Comparison of ENCODE assay signal across 24 cellular contexts in genomic region chr4:87916636-87917035, GRCh38. TPM values are rescaled to one million over a fixed set of nuclear protein-coding genes. Genes with fewer than 3 reads are reported as not detected.
DNase-seq lines count a peak whose midpoint lies in the region; ATAC-seq, FAIRE-seq and TF ChIP-seq lines count a peak whose summit lies in the region.
"Had no signal": no experiment of that assay in that cellular context is flagged by ENCODE, and none has a peak within 500 bp of the region (broad histone marks: within the 10 kb centered on the region; RNA-seq: fewer than 3 reads in every experiment).

No MANE protein-coding gene starts in this region.

- DNase-seq in GM23338 (ENCODE audit: low spot score) (no peak), MV-4-11 (lab: John Stamatoyannopoulos, UW) (peak; percentile 3), K562 (ENCODE audit: extremely low read depth in 1 of 4, low spot score in 3 of 4) (peak in 2 of 4 experiments; percentile 5 to 7), kidney tubule cell (ENCODE audit: low spot score) (peak; percentile 34), NCI-H345 treated with DMSO at 0.1 percent for 48 hours (lab: John Stamatoyannopoulos, UW; ENCODE audit: unreplicated experiment) (no peak), testis (no peak)
- DNase-seq: activated CD4-positive, alpha-beta T cell treated with anti-CD3 and anti-CD28 coated beads, Interleukin-2, amount 50 U/mL, for 48 hours; activated CD4-positive, CD25-positive, alpha-beta regulatory T cell; activated naive CD8-positive, alpha-beta T cell treated with anti-CD3 and anti-CD28 coated beads, Interleukin-2, amount 10 ng/mL, durations not matched to agents 7 days and 5 days; effector memory CD4-positive, alpha-beta T cell; gastrocnemius medialis; NCI-H1092 treated with DMSO at 0.1 percent for 48 hours; NCI-H2029 treated with DMSO at 0.1 percent for 48 hours; NCI-H446 treated with DMSO at 0.1 percent for 48 hours; T-helper 2 cell had no signal

- 0% methylated on average over 2 of the region's 2 CpGs for WGBS in K562 (ENCODE audit: insufficient coverage, low coverage, missing lambda C conversion rate)
- 58 to 86% methylated on average over 2 of the region's 2 CpGs for WGBS in testis, 2 donors

- intact Hi-C loops in K562 (cut with micrococcal nuclease): no loop called here
- intact Hi-C loops in testis (cut with DNase I; ENCODE audit: low total_unique reads): no loop called here

- H3K36me3 Mint-ChIP-seq in GM23338 (ENCODE audit: low read depth): peaks cover under 1% of the 10 kb centered on the region; the same call in 1 of the 3 replicates
- H3K36me3 Mint-ChIP-seq: activated naive CD8-positive, alpha-beta T cell treated with anti-CD3 and anti-CD28 coated beads, Interleukin-2, amount 10 ng/mL, durations not matched to agents 7 days and 5 days had no signal

- no peak overlapping the region for H3K9ac ChIP-seq in K562 (ENCODE audit: insufficient read depth in 1 of 2, low read depth in 2 of 2, low read length in 2 of 2)
- H3K9ac ChIP-seq: BLaER1 treated with 17β-estradiol and CSF1 and Interleukin-3, amounts not matched to agents 10 nM and 100 nM had no signal

- peaks cover 2% of the 10 kb centered on the region for H3K27me3 Mint-ChIP-seq in GM23338 (ENCODE audit: insufficient read depth, low read depth, poor library complexity)

- TF ChIP-seq POLR2A in K562 (conservative IDR thresholded peaks at IDR 0.05) (no peak), testis (IDR thresholded peaks at IDR 0.05) (no peak)

- H3K36me3 ChIP-seq in GM23338 (ENCODE audit: insufficient read depth) (no peaks in the 10 kb centered on the region), K562 (ENCODE audit: control insufficient read depth, insufficient read depth, low read length) (no peaks in the 10 kb centered on the region), testis (ENCODE audit: low read depth, missing control alignments) (no peaks in the 10 kb centered on the region)
- H3K36me3 ChIP-seq: BLaER1 treated with 17β-estradiol and CSF1 and Interleukin-3, amounts not matched to agents 10 nM and 100 nM; esophagus muscularis mucosa; gastrocnemius medialis had no signal

- no peaks in the 10 kb centered on the region for H3K27me3 ChIP-seq in GM23338 (ENCODE audit: insufficient read depth)
- H3K27me3 ChIP-seq in K562 (ENCODE audit: control insufficient read depth in 2 of 2, insufficient read depth in 2 of 2, low read length in 2 of 2): no peaks in the 10 kb centered on the region; a peak in 1 of 5 replicates
- H3K27me3 ChIP-seq in testis: no peaks in the 10 kb centered on the region
- H3K27me3 ChIP-seq: BLaER1 treated with 17β-estradiol and CSF1 and Interleukin-3, amounts not matched to agents 10 nM and 100 nM; body of pancreas; esophagus muscularis mucosa; gastrocnemius medialis had no signal

- BruUV-seq in K562 (replicated peaks; lab: Mats Ljungman, UMichigan): no TSS peak

- in situ Hi-C loops in K562 (cut with MboI): no loop called here

- no peaks in the 10 kb centered on the region for H3K9me2 ChIP-seq in GM23338 (ENCODE audit: insufficient read depth)

- POLR2A ChIA-PET in K562 (lab: Yijun Ruan, JAX): interaction anchor here (0.7 kb wide), 1 partner anchor 434 kb away, joined by 3 read pairs; no protein-coding TSS in a partner anchor

- CTCF ChIA-PET in K562 (lab: Yijun Ruan, JAX; ENCODE audit: low intra/inter-chr PET ratio): no interaction called here

- TF ChIP-seq EP300 in K562 (IDR thresholded peaks at IDR 0.05; ENCODE audit: low read length): no peak

- TF ChIP-seq RAD21 in K562 (CRISPR knock-in tag; conservative IDR thresholded peaks at IDR 0.05 in 1 of 2, IDR thresholded peaks at IDR 0.05 in 1 of 2): no peak

- H3K4me3 Mint-ChIP-seq in GM23338: no peak overlapping the region; the same call in 2 of the 3 replicates
- H3K4me3 Mint-ChIP-seq: activated naive CD8-positive, alpha-beta T cell treated with anti-CD3 and anti-CD28 coated beads, Interleukin-2, amount 10 ng/mL, durations not matched to agents 7 days and 5 days had no signal

- ATAC-seq in GM23338 (no peak; the same call in 2 of the 3 replicates), K562 (no peak), HG03469 (IDR thresholded peaks at IDR 0.05; ENCODE audit: unreplicated experiment) (no peak), HG02840 (IDR thresholded peaks at IDR 0.05; ENCODE audit: low FRiP score, unreplicated experiment) (no peak)
- ATAC-seq: body of pancreas, gastrocnemius medialis, sciatic nerve had no signal

- no peak for FAIRE-seq in K562 (lab: Jason Lieb, UNC)
- FAIRE-seq: urothelium cell line had no signal

- H3K4me1 ChIP-seq in GM23338 (ENCODE audit: insufficient read depth) (peaks cover 58% of the 10 kb centered on the region), K562 (replicated peaks in 1 of 2; ENCODE audit: control insufficient read depth in 2 of 2, insufficient read depth in 2 of 2, low read length in 2 of 2) (no peaks in the 10 kb centered on the region), testis (peaks cover under 1% of the 10 kb centered on the region)
- H3K4me1 ChIP-seq: gastrocnemius medialis had no signal

- no peaks in the 10 kb centered on the region for H3K9me3 Mint-ChIP-seq in GM23338
- H3K9me3 Mint-ChIP-seq: activated naive CD8-positive, alpha-beta T cell treated with anti-CD3 and anti-CD28 coated beads, Interleukin-2, amount 10 ng/mL, durations not matched to agents 7 days and 5 days had no signal

- H3K4me3 ChIP-seq in GM23338 (peak overlapping the region; percentile 42; the same call in 1 of the 2 replicates), K562 (no peak overlapping the region), testis (no peak overlapping the region)
- H3K4me3 ChIP-seq: BLaER1 treated with 17β-estradiol and CSF1 and Interleukin-3, amounts not matched to agents 10 nM and 100 nM; body of pancreas; esophagus muscularis mucosa; gastrocnemius medialis; SK-N-MC had no signal

- H3K9me3 ChIP-seq in K562 (replicated peaks; ENCODE audit: control insufficient read depth, insufficient read depth, low read depth, low read length): no peaks in the 10 kb centered on the region
- H3K9me3 ChIP-seq in testis: no peaks in the 10 kb centered on the region
- H3K9me3 ChIP-seq: BLaER1 treated with 17β-estradiol and CSF1 and Interleukin-3, amounts not matched to agents 10 nM and 100 nM; body of pancreas; esophagus muscularis mucosa; gastrocnemius medialis had no signal

- TF ChIP-seq CTCF in GM23338 (conservative IDR thresholded peaks at IDR 0.05; ENCODE audit: low read depth in 2 of 2): no peak
- no peak for TF ChIP-seq CTCF in K562 (IDR thresholded peaks at IDR 0.05 in 2 of 3, conservative IDR thresholded peaks at IDR 0.05 in 1 of 3; ENCODE audit: insufficient read depth in 2 of 3, low read depth in 1 of 3, low read length in 3 of 3)
- no peak for TF ChIP-seq CTCF in testis (IDR thresholded peaks at IDR 0.05)

- peak overlapping the region; percentile 70 for H3K4me2 ChIP-seq in GM23338
- no peak overlapping the region for H3K4me2 ChIP-seq in K562 (ENCODE audit: insufficient read depth, low read length)

- H3K4me1 Mint-ChIP-seq in GM23338: peaks cover 74% of the 10 kb centered on the region

- peaks cover 5% of the 10 kb centered on the region; the same call in 1 of the 2 replicates for H3F3A ChIP-seq in GM23338 (replicated peaks; ENCODE audit: low read depth)

- peaks cover 7% of the 10 kb centered on the region for H3K79me2 ChIP-seq in GM23338 (replicated peaks; ENCODE audit: insufficient read depth)
- no peaks in the 10 kb centered on the region for H3K79me2 ChIP-seq in K562 (ENCODE audit: control insufficient read depth, insufficient read depth, low read length)

- peak overlapping the region; percentile 73; the same call in 1 of the 2 replicates for H3K27ac Mint-ChIP-seq in GM23338
- H3K27ac Mint-ChIP-seq: activated naive CD8-positive, alpha-beta T cell treated with anti-CD3 and anti-CD28 coated beads, Interleukin-2, amount 10 ng/mL, durations not matched to agents 7 days and 5 days had no signal

- H4K20me1 ChIP-seq in GM23338 (replicated peaks; ENCODE audit: insufficient read depth) (no peaks in the 10 kb centered on the region), K562 (replicated peaks; ENCODE audit: control insufficient read depth, insufficient read depth, low read length) (no peaks in the 10 kb centered on the region)
- H4K20me1 ChIP-seq: BLaER1 treated with 17β-estradiol and CSF1 and Interleukin-3, amounts not matched to agents 10 nM and 100 nM had no signal

- H3K27ac ChIP-seq in GM23338 (ENCODE audit: low read depth) (peak overlapping the region; percentile 97), K562 (ENCODE audit: extremely low read depth, low read depth, low read length) (no peak overlapping the region), testis (no peak overlapping the region)
- H3K27ac ChIP-seq: BLaER1 treated with 17β-estradiol and CSF1 and Interleukin-3, amounts not matched to agents 10 nM and 100 nM; body of pancreas; esophagus muscularis mucosa; gastrocnemius medialis; RWPE1; SK-N-MC had no signal

- no peaks in the 10 kb centered on the region for H3K9me1 ChIP-seq in K562 (ENCODE audit: control insufficient read depth, insufficient read depth, low read length)

- H2AFZ ChIP-seq in GM23338: no peak overlapping the region
- H2AFZ ChIP-seq in K562 (ENCODE audit: low read depth, low read length): no peak overlapping the region

TF ChIP-seq in K562, 482 proteins besides CTCF, POLR2A, EP300 and RAD21 (continues in another document):
- TF ChIP-seq TAL1 (IDR thresholded peaks at IDR 0.05): peak; percentile 15; the same call in 1 of the 2 replicates

RNA-seq across cellular contexts. Expression of gene SPP1, which starts 58.9 kb away (rescaled TPM):
- 41.3 and 43.1 TPM in 2 replicates for total RNA-seq in GM23338 (2014; rRNA removed; shearing (Covaris generic))
- polyA plus RNA-seq in GM23338 (2016; fragmentation: Nextera tagmentation; extraction: Ambion mirVana) (49.0 and 51.3 TPM in 2 replicates), K562 (2011; rRNA removed) (not detected in 2 replicates), K562 (2014; fragmentation: Illumina TruSeq; extraction: Trizol) (not detected in 2 replicates), K562 (2014; fragmentation: Nextera tagmentation; extraction: Ambion mirVana) (under 1 TPM in 1 of 2 experiments, not detected in 1; 0.10 TPM), K562 (2014; rRNA removed) (not detected in 2 replicates), testis (ENCODE audit: insufficient read depth, low read depth, low replicate concordance) (30.2 TPM)
- total RNA-seq in K562 (2011; cell fraction: chromatin; rRNA removed; ENCODE audit: low replicate concordance): not detected in 2 replicates
- total RNA-seq in K562 (2011; cell fraction: nucleolus; rRNA removed): not detected in 2 replicates
- not detected in 2 replicates for total RNA-seq in K562 (2011; cell fraction: nucleoplasm; rRNA removed)
- total RNA-seq in K562 (2014; rRNA removed) (not detected in 2 replicates), K562 (2014; rRNA removed; fragmentation: Illumina TruSeq; extraction: Trizol) (not detected in 2 replicates), K562 (2015; rRNA removed; fragmentation: Illumina TruSeq; extraction: Trizol) (not detected in 2 replicates), K562 (2021) (0.64 and 0.81 TPM in 2 replicates), testis (10 to 100 TPM in 1 of 2 donors, 1 to 10 TPM in 1; 5.0 to 71.7 TPM)
- polyA plus RNA-seq in K562 (2011; cell fraction: cytosol; rRNA removed): 0.16 TPM in 1 of 2 replicates, not detected in the other
- not detected in 2 replicates for polyA plus RNA-seq in K562 (2011; cell fraction: nucleus; rRNA removed)
- 0.11 TPM in 1 of 2 replicates, not detected in the other for polyA plus RNA-seq in K562 (2012)
- not detected in 2 replicates for polyA minus RNA-seq in K562 (2011; rRNA and poly(A)+ RNA removed)
- 1.1 TPM in 1 of 2 replicates, not detected in the other for polyA minus RNA-seq in K562 (2011; cell fraction: cytosol; rRNA and poly(A)+ RNA removed)
- not detected in 2 replicates for polyA minus RNA-seq in K562 (2011; cell fraction: nucleus; rRNA and poly(A)+ RNA removed)

Comparison
In these comparisons a context has a peak if more than half of its experiments do, and no peak if none do; other contexts are left out.
1. DNase-seq: peak in MV-4-11 (single experiment) and kidney tubule cell (single experiment); none in GM23338 (single experiment), NCI-H345 treated with DMSO at 0.1 percent for 48 hours (single experiment) and testis (single experiment).